1 cellular context compared by ENCODE assay signal in the genomic region with DNA sequence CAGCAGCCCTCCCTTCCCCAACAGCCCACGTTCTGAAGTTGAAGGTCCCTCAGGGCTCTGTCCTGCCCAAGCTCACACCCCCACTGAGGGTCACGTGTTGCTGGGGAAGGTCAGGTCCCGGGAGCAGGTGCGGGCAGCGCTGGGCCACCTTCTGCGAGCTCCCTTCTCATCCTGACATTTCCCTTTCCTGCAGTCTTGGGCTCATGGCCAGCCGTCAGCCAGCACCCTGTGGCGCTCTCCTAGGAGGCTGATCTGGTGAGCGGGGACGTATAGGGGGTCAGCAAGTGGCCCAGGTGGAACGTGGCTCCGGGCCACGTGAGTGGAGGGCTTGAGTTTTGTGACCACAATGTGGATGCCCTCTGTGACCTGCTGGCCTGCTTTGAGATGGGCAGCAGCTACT.
TF ChIP-seq lines count a peak whose summit lies in the region.

No MANE protein-coding gene starts in this region.

TF ChIP-seq in WTC11, 78 proteins besides CTCF, POLR2A, EP300 and RAD21 (continued from another document):
- TF ChIP-seq, protein P1, sequence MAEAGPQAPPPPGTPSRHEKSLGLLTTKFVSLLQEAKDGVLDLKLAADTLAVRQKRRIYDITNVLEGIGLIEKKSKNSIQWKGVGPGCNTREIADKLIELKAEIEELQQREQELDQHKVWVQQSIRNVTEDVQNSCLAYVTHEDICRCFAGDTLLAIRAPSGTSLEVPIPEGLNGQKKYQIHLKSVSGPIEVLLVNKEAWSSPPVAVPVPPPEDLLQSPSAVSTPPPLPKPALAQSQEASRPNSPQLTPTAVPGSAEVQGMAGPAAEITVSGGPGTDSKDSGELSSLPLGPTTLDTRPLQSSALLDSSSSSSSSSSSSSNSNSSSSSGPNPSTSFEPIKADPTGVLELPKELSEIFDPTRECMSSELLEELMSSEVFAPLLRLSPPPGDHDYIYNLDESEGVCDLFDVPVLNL (CRISPR knock-in tag; IDR thresholded peaks at IDR 0.05; ENCODE audit: borderline replicate concordance, low read depth): no peak
- TF ChIP-seq OVOL2 (CRISPR knock-in tag; IDR thresholded peaks at IDR 0.05; ENCODE audit: borderline replicate concordance) (no peak), CBFB (CRISPR knock-in tag; IDR thresholded peaks at IDR 0.05; ENCODE audit: low read depth) (no peak), PRRX2 (CRISPR knock-in tag; IDR thresholded peaks at IDR 0.05) (no peak), ZNF138 (CRISPR knock-in tag; conservative IDR thresholded peaks at IDR 0.05) (no peak), TP53 (CRISPR knock-in tag; IDR thresholded peaks at IDR 0.05) (no peak), GABPB1 (CRISPR knock-in tag; IDR thresholded peaks at IDR 0.05) (no peak), ZNF263 (CRISPR knock-in tag; IDR thresholded peaks at IDR 0.05; ENCODE audit: low read depth) (no peak), GRHL2 (CRISPR knock-in tag; IDR thresholded peaks at IDR 0.05; ENCODE audit: insufficient replicate concordance, severe bottlenecking) (no peak), TCF7 (CRISPR knock-in tag; IDR thresholded peaks at IDR 0.05; ENCODE audit: low read depth) (no peak), NR2C2 (CRISPR knock-in tag; IDR thresholded peaks at IDR 0.05) (no peak)
- TF ChIP-seq, protein P2, sequence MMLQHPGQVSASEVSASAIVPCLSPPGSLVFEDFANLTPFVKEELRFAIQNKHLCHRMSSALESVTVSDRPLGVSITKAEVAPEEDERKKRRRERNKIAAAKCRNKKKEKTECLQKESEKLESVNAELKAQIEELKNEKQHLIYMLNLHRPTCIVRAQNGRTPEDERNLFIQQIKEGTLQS (CRISPR knock-in tag; conservative IDR thresholded peaks at IDR 0.05): no peak
- TF ChIP-seq, protein P3, sequence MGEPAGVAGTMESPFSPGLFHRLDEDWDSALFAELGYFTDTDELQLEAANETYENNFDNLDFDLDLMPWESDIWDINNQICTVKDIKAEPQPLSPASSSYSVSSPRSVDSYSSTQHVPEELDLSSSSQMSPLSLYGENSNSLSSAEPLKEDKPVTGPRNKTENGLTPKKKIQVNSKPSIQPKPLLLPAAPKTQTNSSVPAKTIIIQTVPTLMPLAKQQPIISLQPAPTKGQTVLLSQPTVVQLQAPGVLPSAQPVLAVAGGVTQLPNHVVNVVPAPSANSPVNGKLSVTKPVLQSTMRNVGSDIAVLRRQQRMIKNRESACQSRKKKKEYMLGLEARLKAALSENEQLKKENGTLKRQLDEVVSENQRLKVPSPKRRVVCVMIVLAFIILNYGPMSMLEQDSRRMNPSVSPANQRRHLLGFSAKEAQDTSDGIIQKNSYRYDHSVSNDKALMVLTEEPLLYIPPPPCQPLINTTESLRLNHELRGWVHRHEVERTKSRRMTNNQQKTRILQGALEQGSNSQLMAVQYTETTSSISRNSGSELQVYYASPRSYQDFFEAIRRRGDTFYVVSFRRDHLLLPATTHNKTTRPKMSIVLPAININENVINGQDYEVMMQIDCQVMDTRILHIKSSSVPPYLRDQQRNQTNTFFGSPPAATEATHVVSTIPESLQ (CRISPR knock-in tag; IDR thresholded peaks at IDR 0.05): no peak
- TF ChIP-seq, protein P4, sequence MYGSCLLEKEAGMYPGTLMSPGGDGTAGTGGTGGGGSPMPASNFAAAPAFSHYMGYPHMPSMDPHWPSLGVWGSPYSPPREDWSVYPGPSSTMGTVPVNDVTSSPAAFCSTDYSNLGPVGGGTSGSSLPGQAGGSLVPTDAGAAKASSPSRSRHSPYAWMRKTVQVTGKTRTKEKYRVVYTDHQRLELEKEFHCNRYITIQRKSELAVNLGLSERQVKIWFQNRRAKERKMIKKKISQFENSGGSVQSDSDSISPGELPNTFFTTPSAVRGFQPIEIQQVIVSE (CRISPR knock-in tag; IDR thresholded peaks at IDR 0.05; ENCODE audit: borderline replicate concordance): no peak
- TF ChIP-seq, protein P5, sequence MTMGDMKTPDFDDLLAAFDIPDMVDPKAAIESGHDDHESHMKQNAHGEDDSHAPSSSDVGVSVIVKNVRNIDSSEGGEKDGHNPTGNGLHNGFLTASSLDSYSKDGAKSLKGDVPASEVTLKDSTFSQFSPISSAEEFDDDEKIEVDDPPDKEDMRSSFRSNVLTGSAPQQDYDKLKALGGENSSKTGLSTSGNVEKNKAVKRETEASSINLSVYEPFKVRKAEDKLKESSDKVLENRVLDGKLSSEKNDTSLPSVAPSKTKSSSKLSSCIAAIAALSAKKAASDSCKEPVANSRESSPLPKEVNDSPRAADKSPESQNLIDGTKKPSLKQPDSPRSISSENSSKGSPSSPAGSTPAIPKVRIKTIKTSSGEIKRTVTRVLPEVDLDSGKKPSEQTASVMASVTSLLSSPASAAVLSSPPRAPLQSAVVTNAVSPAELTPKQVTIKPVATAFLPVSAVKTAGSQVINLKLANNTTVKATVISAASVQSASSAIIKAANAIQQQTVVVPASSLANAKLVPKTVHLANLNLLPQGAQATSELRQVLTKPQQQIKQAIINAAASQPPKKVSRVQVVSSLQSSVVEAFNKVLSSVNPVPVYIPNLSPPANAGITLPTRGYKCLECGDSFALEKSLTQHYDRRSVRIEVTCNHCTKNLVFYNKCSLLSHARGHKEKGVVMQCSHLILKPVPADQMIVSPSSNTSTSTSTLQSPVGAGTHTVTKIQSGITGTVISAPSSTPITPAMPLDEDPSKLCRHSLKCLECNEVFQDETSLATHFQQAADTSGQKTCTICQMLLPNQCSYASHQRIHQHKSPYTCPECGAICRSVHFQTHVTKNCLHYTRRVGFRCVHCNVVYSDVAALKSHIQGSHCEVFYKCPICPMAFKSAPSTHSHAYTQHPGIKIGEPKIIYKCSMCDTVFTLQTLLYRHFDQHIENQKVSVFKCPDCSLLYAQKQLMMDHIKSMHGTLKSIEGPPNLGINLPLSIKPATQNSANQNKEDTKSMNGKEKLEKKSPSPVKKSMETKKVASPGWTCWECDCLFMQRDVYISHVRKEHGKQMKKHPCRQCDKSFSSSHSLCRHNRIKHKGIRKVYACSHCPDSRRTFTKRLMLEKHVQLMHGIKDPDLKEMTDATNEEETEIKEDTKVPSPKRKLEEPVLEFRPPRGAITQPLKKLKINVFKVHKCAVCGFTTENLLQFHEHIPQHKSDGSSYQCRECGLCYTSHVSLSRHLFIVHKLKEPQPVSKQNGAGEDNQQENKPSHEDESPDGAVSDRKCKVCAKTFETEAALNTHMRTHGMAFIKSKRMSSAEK (CRISPR knock-in tag; IDR thresholded peaks at IDR 0.05; ENCODE audit: borderline replicate concordance): no peak
